In genomic region chr5:159096555-159097460, GRCh38 we compare ENCODE assay signal across 13 cellular contexts. TPM values are rescaled to one million over a fixed set of nuclear protein-coding genes. Genes with fewer than 3 reads are reported as not detected.
DNase-seq lines count a peak whose midpoint lies in the region; ATAC-seq and TF ChIP-seq lines count a peak whose summit lies in the region.
"Had no signal": no experiment of that assay in that cellular context is flagged by ENCODE, and none has a peak within 500 bp of the region (broad histone marks: within the 10 kb centered on the region; RNA-seq: fewer than 3 reads in every experiment).

No MANE protein-coding gene starts in this region.

- peaks cover 47% of the 10 kb centered on the region for H3K4me1 Mint-ChIP-seq in activated CD4-positive, alpha-beta T cell treated with anti-CD3 and anti-CD28 coated beads, Interleukin-2, amount 10 ng/mL, durations not matched to agents 7 days and 5 days

- POLR2A ChIA-PET in activated CD4-positive, alpha-beta T cell treated with anti-CD3 and anti-CD28 coated beads, Interleukin-2, amount 10 ng/mL, durations not matched to agents 7 days and 5 days (lab: Charles Lee), result no interaction called here

- H3K36me3 Mint-ChIP-seq in activated CD4-positive, alpha-beta T cell treated with anti-CD3 and anti-CD28 coated beads, Interleukin-2, amount 10 ng/mL, durations not matched to agents 7 days and 5 days (ENCODE audit: low read depth), result no peaks in the 10 kb centered on the region

- H3K9me3 ChIP-seq in lung (ENCODE audit: control insufficient read depth in 2 of 2, insufficient read depth in 1 of 2, low read length in 1 of 2) (no peaks in the 10 kb centered on the region), thyroid gland (no peaks in the 10 kb centered on the region)

- TF ChIP-seq CTCF in lung (IDR thresholded peaks at IDR 0.05; ENCODE audit: control extremely low read depth, extremely low read depth) (no peak), thyroid gland (IDR thresholded peaks at IDR 0.05) (no peak)

- H3K4me3 ChIP-seq in lung (peak overlapping the region; percentile 37), thyroid gland (replicated peaks in 1 of 3) (peak overlapping the region in 1 of 3 donors; percentile 25)

- intact Hi-C loops in thyroid gland (cut with DNase I), result no loop called here

- peaks cover 42% of the 10 kb centered on the region for H3K27me3 Mint-ChIP-seq in activated CD4-positive, alpha-beta T cell treated with anti-CD3 and anti-CD28 coated beads, Interleukin-2, amount 10 ng/mL, durations not matched to agents 7 days and 5 days

- no peak overlapping the region for H3K27ac Mint-ChIP-seq in activated CD4-positive, alpha-beta T cell treated with anti-CD3 and anti-CD28 coated beads, Interleukin-2, amount 10 ng/mL, durations not matched to agents 7 days and 5 days
- H3K27ac Mint-ChIP-seq: progenitor cell of endocrine pancreas; T-helper 1 cell treated with Interleukin-12 subunit alpha and Interleukin-12 subunit beta and Interleukin-4 antibody, amounts not matched to agents 30 μg/mL and 1 μg/mL, for 36 hours had no signal

- H3K36me3 ChIP-seq in lung (ENCODE audit: control insufficient read depth in 2 of 2, insufficient read depth in 2 of 2, low read length in 2 of 2) (no peaks in the 10 kb centered on the region), thyroid gland (no peaks in the 10 kb centered on the region)

- 45 to 50% methylated on average over 55 of the region's 55 CpGs for WGBS in lung, 2 donors
- WGBS in thyroid gland, 2 donors, result 14 to 15% methylated on average over 48 to 51 of the region's 55 CpGs

- ATAC-seq in lung (ENCODE audit: insufficient read depth, low FRiP score) (no peak), GM19324 (IDR thresholded peaks at IDR 0.05; ENCODE audit: low FRiP score, unreplicated experiment) (no peak), GM19397 (IDR thresholded peaks at IDR 0.05; ENCODE audit: unreplicated experiment) (no peak)

- H3K27me3 ChIP-seq in lung (ENCODE audit: control insufficient read depth, insufficient read depth) (peaks cover 3% of the 10 kb centered on the region), thyroid gland (peaks cover 6% of the 10 kb centered on the region)

- H3K4me1 ChIP-seq in lung (ENCODE audit: control insufficient read depth in 2 of 2, insufficient read depth in 2 of 2, low read length in 2 of 2) (peaks cover 0 to 9% of the 10 kb centered on the region in 2 donors), thyroid gland (peaks cover 7 to 8% of the 10 kb centered on the region in 2 donors)

- peak overlapping the region; percentile 85 for H3K4me3 Mint-ChIP-seq in activated CD4-positive, alpha-beta T cell treated with anti-CD3 and anti-CD28 coated beads, Interleukin-2, amount 10 ng/mL, durations not matched to agents 7 days and 5 days

- no peak for DNase-seq in activated CD4-positive, alpha-beta T cell treated with anti-CD3 and anti-CD28 coated beads, Interleukin-2, amount 10 ng/mL, durations not matched to agents 7 days and 5 days
- DNase-seq in activated CD4-positive, alpha-beta T cell treated with anti-CD3 and anti-CD28 coated beads for 4 hours, result no peak
- peak; percentile 9 for DNase-seq in astrocyte of the hippocampus (ENCODE audit: low read depth, low spot score)
- no peak for DNase-seq in lung (ENCODE audit: low spot score)
- DNase-seq in thyroid gland, result no peak
- DNase-seq in DMS79 treated with DMSO at 0.1 percent for 48 hours (lab: John Stamatoyannopoulos, UW), result no peak
- DNase-seq: ACHN, cerebellar nuclear complex, KG1 had no signal

- H3K9me3 Mint-ChIP-seq in activated CD4-positive, alpha-beta T cell treated with anti-CD3 and anti-CD28 coated beads, Interleukin-2, amount 10 ng/mL, durations not matched to agents 7 days and 5 days, result no peaks in the 10 kb centered on the region
- H3K9me3 Mint-ChIP-seq: T-helper 1 cell treated with Interleukin-12 subunit alpha and Interleukin-12 subunit beta and Interleukin-4 antibody, amounts not matched to agents 30 μg/mL and 1 μg/mL, for 36 hours had no signal

- CTCF ChIA-PET in activated CD4-positive, alpha-beta T cell treated with anti-CD3 and anti-CD28 coated beads, Interleukin-2, amount 10 ng/mL, durations not matched to agents 7 days and 5 days (lab: Charles Lee), result interaction anchor here (0.7 to 1.2 kb wide), 3 partner anchors 9 to 1214 kb away, joined by 3 to 4 read pairs (median 3); no protein-coding TSS in a partner anchor

- TF ChIP-seq POLR2A in thyroid gland (IDR thresholded peaks at IDR 0.05), result no peak

- peak overlapping the region; percentile 46 to 82 for H3K27ac ChIP-seq in lung (ENCODE audit: low read depth in 1 of 2, low read length in 1 of 2)
- H3K27ac ChIP-seq in thyroid gland, result peak overlapping the region; percentile 80 to 95 (median 81)

RNA-seq across cellular contexts. Expression of gene EBF1, which starts 2.9 kb away (rescaled TPM):
- under 1 TPM; 0.21 to 0.64 TPM for total RNA-seq in activated CD4-positive, alpha-beta T cell treated with anti-CD3 and anti-CD28 coated beads, Interleukin-2, amount 10 ng/mL, durations not matched to agents 7 days and 5 days
- total RNA-seq in lung (10 to 100 TPM in 1 of 2 donors, 1 to 10 TPM in 1; 9.3 to 10.4 TPM), thyroid gland (10 to 100 TPM; 12.4 to 28.4 (median 20.6) TPM)
- 1 to 10 TPM in 1 of 2 donors, under 1 TPM in 1; 0.80 to 2.5 TPM for polyA plus RNA-seq in lung

Comparison
In these comparisons a context has a peak if more than half of its experiments do, and no peak if none do; other contexts are left out.
1. RNA of gene EBF1, which starts 2.9 kb away (total RNA-seq): 12.4 to 28.4 TPM in thyroid gland and 9.3 to 10.4 TPM in lung; 0.21 to 0.64 TPM in activated CD4-positive, alpha-beta T cell treated with anti-CD3 and anti-CD28 coated beads, Interleukin-2, amount 10 ng/mL, durations not matched to agents 7 days and 5 days; every median in the first group is over 4 times any median in the second.